ENCODE assay signal across 10 cellular contexts in the genomic region with DNA sequence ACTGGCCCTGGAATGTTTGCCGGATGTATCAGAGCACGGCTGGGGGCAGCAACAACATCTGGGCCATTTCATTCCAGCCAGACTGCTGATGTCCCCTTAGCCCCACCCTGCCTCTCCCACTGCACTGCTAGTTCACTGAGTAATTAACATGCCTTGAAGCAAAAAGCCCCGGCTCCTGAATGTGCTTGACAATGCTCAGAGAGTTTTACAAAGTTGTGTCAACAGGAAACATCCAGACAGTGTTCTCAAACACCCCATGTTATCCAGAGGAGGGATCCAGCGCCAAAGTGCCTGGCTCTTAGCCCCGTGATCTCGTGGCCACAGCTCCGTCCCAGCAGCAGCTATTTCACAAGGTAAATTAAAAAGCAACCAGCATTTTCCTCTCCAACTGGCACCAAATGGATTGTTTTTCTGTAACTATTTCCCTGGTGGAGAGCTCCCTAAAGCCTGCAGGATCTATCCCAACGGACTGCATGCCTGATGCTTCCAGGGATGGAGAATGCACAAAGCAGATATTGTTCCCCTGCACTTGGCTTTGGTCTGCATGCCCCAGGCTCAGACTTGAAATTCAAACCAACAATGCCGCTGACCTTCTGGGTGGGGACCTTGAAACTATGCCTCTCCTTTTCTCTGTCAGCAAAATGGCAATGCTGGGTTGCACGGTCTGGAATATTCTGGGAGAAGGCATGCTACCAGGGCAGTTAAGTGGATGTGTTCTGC.
A peak's percentile ranks its signal among the peaks of the same experiment; 100 is the strongest.
DNase-seq lines count a peak whose midpoint lies in the region; ATAC-seq, FAIRE-seq and TF ChIP-seq lines count a peak whose summit lies in the region.
"Had no signal": no experiment of that assay in that cellular context is flagged by ENCODE, and none has a peak within 500 bp of the region (broad histone marks: within the 10 kb centered on the region; RNA-seq: fewer than 3 reads in every experiment).

No MANE protein-coding gene starts in this region.

- H3K27me3 Mint-ChIP-seq in T-cell = peaks cover 5 to 10% of the 10 kb centered on the region in 2 donors

- intact Hi-C loops in spleen (cut with DNase I; ENCODE audit: low total_unique reads) = no loop called here

- H3K4me1 Mint-ChIP-seq in T-cell = no peaks in the 10 kb centered on the region
- H3K4me1 Mint-ChIP-seq: central memory CD8-positive, alpha-beta T cell had no signal

- H3K9me1 ChIP-seq in keratinocyte (ENCODE audit: control insufficient read depth, extremely low read depth, insufficient read depth, low read length) = no peaks in the 10 kb centered on the region

- H3K27ac ChIP-seq in keratinocyte (ENCODE audit: control insufficient read depth, insufficient read depth, low read length) (no peak overlapping the region), spleen (peak overlapping the region in 6 of 8 donors; percentile 13 to 47 (median 38))
- H3K27ac ChIP-seq: thoracic aorta had no signal

- no peak for ATAC-seq in stimulated activated naive CD8-positive, alpha-beta T cell treated with anti-CD3 and anti-CD28 coated beads, Interleukin-15, Interleukin-2, amounts not matched to agents 100 U/mL and 50 U/mL, for 24 hours
- ATAC-seq in HG02763 (IDR thresholded peaks at IDR 0.05; ENCODE audit: unreplicated experiment) (no peak), T-cell (replicated peaks in 1 of 4) (no peak)

- dilution Hi-C loops in keratinocyte (cut with MboI; ENCODE audit: extremely low pct_ligation_motif_present, low sequenced_read_pairs) = no loop called here

- H3K79me2 ChIP-seq in keratinocyte (ENCODE audit: control insufficient read depth, insufficient read depth, low read length) = no peaks in the 10 kb centered on the region

- POLR2A ChIA-PET in T-cell (lab: Charles Lee) = no interaction called here

- H3K4me3 ChIP-seq in keratinocyte (ENCODE audit: control insufficient read depth in 2 of 3, extremely low read depth in 1 of 3, insufficient read depth in 2 of 3, low read depth in 1 of 3, low read length in 3 of 3) (no peak overlapping the region), spleen (no peak overlapping the region)
- H3K4me3 ChIP-seq: thoracic aorta had no signal

- H3K4me3 Mint-ChIP-seq in T-cell = no peak overlapping the region
- H3K4me3 Mint-ChIP-seq: central memory CD8-positive, alpha-beta T cell had no signal

- peak overlapping the region; percentile 4 for H3K4me2 ChIP-seq in keratinocyte (ENCODE audit: control insufficient read depth, extremely low read depth, insufficient read depth, low read depth, low read length)

- FAIRE-seq in keratinocyte (lab: Jason Lieb, UNC) = peak; percentile 26

- no peaks in the 10 kb centered on the region for H3K9me3 Mint-ChIP-seq in T-cell
- H3K9me3 Mint-ChIP-seq: central memory CD8-positive, alpha-beta T cell had no signal

- H3K36me3 Mint-ChIP-seq in T-cell = no peaks in the 10 kb centered on the region

- TF ChIP-seq POLR2A in spleen (IDR thresholded peaks at IDR 0.05) = no peak

- no peak overlapping the region for H3K27ac Mint-ChIP-seq in T-cell

- 54 to 72% (median 66%) methylated on average over 9 to 10 of the region's 10 CpGs for WGBS in spleen, 5 donors

- H3K9me3 ChIP-seq in keratinocyte (ENCODE audit: control insufficient read depth, low read depth, low read length) (peaks cover 2% of the 10 kb centered on the region), spleen (no peaks in the 10 kb centered on the region)
- H3K9me3 ChIP-seq: thoracic aorta had no signal

- no peaks in the 10 kb centered on the region for H4K20me1 ChIP-seq in keratinocyte (ENCODE audit: control insufficient read depth, extremely low read depth, insufficient read depth, low read length)

- H3K36me3 ChIP-seq in keratinocyte (ENCODE audit: control insufficient read depth in 2 of 2, extremely low read depth in 1 of 2, insufficient read depth in 2 of 2, low read length in 2 of 2) (no peaks in the 10 kb centered on the region), spleen (no peaks in the 10 kb centered on the region)
- H3K36me3 ChIP-seq: thoracic aorta had no signal

- CTCF ChIA-PET in T-cell (lab: Charles Lee) = no interaction called here

- DNase-seq in M059J (ENCODE audit: low read depth) = peak; percentile 48
- peak; percentile 10 for DNase-seq in cerebellum (ENCODE audit: low spot score)
- no peak for DNase-seq in keratinocyte (ENCODE audit: low read depth, low spot score)
- DNase-seq in spleen = no peak
- no peak for DNase-seq in stimulated activated naive CD8-positive, alpha-beta T cell treated with anti-CD3 and anti-CD28 coated beads, Interleukin-15, Interleukin-2, amounts not matched to agents 100 U/mL and 50 U/mL, for 24 hours
- DNase-seq in NOMO-1 (lab: John Stamatoyannopoulos, UW; ENCODE audit: unreplicated experiment in 2 of 2) = no peak
- DNase-seq in T-cell = no peak

- peaks cover 13% of the 10 kb centered on the region for H3K4me1 ChIP-seq in keratinocyte (ENCODE audit: control insufficient read depth, extremely low read depth, insufficient read depth, low read length)
- H3K4me1 ChIP-seq in spleen = peaks cover 0 to 10% (median 6%) of the 10 kb centered on the region in 6 donors

- H3K9ac ChIP-seq in keratinocyte (ENCODE audit: control insufficient read depth, extremely low read depth, insufficient read depth, low read length) = no peak overlapping the region

- no peaks in the 10 kb centered on the region for H3K27me3 ChIP-seq in keratinocyte (ENCODE audit: control insufficient read depth, extremely low read depth, insufficient read depth, low read length)
- peaks cover 0 to 13% (median 0%) of the 10 kb centered on the region in 7 donors for H3K27me3 ChIP-seq in spleen (replicated peaks in 1 of 7)

- TF ChIP-seq CTCF in keratinocyte (optimal IDR thresholded peaks at IDR 0.05 in 1 of 3, IDR thresholded peaks at IDR 0.05 in 1 of 3, conservative IDR thresholded peaks at IDR 0.05 in 1 of 3; ENCODE audit: extremely low read depth in 1 of 3, insufficient read depth in 2 of 3, low read length in 3 of 3) (no peak), spleen (IDR thresholded peaks at IDR 0.05 in 8 of 11, conservative IDR thresholded peaks at IDR 0.05 in 3 of 11) (no peak)

- H2AFZ ChIP-seq in keratinocyte (ENCODE audit: control insufficient read depth, low read length) = no peak overlapping the region

Comparison
In these comparisons a context has a peak if more than half of its experiments do, and no peak if none do; other contexts are left out.
1. DNase-seq: peak in M059J (single experiment) and cerebellum (single experiment); none in keratinocyte (single experiment), spleen (single experiment), stimulated activated naive CD8-positive, alpha-beta T cell treated with anti-CD3 and anti-CD28 coated beads, Interleukin-15, Interleukin-2, amounts not matched to agents 100 U/mL and 50 U/mL, for 24 hours (single experiment), NOMO-1 (0 of 2) and T-cell (0 of 34).